1 cellular context compared by ENCODE assay signal in the genomic region with DNA sequence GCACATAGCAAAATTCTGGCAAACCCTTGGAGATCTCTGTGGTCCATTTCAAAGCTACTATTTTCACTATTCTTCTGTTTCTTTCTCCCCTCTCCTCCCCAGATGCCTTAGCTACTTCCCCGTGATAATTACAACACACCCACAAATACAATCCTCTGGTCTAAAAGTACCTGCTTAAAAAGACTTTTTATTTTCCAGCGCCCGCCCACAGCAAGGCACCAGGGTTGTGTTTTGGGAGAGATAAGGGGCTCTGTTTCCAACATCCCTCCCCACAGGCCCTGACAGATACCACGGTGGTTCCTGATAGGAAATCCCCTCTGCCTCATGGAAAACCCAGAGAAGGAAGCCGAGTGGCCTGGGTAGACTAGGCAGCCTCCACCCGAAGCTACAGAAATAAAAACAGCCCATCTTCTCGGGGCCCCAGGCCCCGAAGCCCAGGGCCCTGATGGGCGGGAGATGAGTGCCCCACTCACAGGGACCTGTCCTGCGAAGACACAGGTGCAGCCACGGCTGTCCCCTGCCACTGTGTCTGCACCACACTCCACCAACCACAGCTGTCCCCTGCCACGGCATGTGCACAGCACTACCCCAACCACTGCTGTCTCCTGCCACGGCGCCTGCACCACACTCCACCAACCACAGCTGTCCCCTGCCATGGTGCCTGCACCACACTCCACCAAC.
TF ChIP-seq lines count a peak whose summit lies in the region.

No MANE protein-coding gene starts in this region.

TF ChIP-seq in WTC11, 78 proteins besides CTCF, POLR2A, EP300 and RAD21 (continued from another document):
- TF ChIP-seq, protein P1, sequence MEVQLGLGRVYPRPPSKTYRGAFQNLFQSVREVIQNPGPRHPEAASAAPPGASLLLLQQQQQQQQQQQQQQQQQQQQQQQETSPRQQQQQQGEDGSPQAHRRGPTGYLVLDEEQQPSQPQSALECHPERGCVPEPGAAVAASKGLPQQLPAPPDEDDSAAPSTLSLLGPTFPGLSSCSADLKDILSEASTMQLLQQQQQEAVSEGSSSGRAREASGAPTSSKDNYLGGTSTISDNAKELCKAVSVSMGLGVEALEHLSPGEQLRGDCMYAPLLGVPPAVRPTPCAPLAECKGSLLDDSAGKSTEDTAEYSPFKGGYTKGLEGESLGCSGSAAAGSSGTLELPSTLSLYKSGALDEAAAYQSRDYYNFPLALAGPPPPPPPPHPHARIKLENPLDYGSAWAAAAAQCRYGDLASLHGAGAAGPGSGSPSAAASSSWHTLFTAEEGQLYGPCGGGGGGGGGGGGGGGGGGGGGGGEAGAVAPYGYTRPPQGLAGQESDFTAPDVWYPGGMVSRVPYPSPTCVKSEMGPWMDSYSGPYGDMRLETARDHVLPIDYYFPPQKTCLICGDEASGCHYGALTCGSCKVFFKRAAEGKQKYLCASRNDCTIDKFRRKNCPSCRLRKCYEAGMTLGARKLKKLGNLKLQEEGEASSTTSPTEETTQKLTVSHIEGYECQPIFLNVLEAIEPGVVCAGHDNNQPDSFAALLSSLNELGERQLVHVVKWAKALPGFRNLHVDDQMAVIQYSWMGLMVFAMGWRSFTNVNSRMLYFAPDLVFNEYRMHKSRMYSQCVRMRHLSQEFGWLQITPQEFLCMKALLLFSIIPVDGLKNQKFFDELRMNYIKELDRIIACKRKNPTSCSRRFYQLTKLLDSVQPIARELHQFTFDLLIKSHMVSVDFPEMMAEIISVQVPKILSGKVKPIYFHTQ (CRISPR knock-in tag; IDR thresholded peaks at IDR 0.05) = no peak
- TF ChIP-seq NFATC4 (CRISPR knock-in tag; IDR thresholded peaks at IDR 0.05) (no peak), NFE2L1 (CRISPR knock-in tag; IDR thresholded peaks at IDR 0.05) (no peak), NFYB (CRISPR knock-in tag; conservative IDR thresholded peaks at IDR 0.05; ENCODE audit: low read depth) (no peak), ELF4 (CRISPR knock-in tag; IDR thresholded peaks at IDR 0.05; ENCODE audit: low read depth) (no peak)
- TF ChIP-seq, protein P2, sequence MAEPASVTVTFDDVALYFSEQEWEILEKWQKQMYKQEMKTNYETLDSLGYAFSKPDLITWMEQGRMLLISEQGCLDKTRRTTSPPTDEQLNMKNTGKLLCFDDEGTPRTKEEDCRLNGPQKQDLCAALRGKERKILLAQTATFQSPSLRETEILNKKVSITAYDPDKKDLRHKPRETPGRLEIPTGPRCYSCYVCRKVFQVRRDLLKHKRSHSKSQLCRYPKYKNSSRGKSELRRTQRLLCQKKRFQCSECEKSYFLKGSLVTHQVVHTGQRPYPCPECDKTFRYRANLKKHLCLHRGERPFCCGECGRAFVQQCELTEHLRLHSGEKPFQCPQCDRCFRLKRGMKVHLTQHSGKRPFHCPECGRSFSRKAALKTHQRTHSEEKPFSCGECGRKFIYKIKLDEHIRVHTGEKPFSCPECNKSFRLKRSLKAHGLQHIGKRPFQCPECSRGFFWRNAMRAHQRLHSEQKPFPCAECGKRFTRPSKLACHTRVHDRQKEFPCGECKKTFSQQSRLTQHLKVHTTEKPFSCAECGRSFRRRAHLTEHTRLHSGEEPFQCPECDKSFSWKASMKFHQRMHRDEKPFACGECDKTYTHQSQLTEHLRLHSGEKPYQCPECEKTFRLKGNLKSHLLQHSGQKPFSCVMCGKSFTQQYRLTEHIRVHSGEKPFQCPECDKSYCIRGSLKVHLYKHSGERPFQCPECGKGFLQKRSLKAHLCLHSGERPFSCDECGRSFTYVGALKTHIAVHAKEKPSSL (CRISPR knock-in tag; conservative IDR thresholded peaks at IDR 0.05) = no peak
TF ChIP-seq in WTC11: peak in this region for 0.
